Comparison of ENCODE assay signal across 11 cellular contexts in the genomic region with DNA sequence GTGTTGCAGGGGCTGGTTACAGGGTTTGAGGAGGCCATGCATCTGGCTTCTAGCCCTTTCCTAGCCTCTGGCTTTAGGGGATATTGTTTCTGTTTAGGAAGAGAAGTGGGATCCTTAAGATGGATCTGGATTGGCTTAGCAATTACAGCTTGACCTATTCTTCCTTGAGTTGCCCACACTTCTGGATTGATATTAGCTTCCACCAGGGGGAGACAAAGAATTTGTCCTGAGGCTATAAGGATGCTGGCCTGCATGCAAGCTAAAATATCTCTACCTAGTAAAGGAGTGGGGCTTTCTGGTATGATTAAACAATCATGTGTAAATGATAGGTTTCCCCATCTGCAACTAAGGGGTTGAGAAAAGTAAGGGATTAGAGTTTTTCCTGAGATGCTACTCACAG.
DNase-seq lines count a peak whose midpoint lies in the region; ATAC-seq and TF ChIP-seq lines count a peak whose summit lies in the region.
"Had no signal": no experiment of that assay in that cellular context is flagged by ENCODE, and none has a peak within 500 bp of the region (broad histone marks: within the 10 kb centered on the region; RNA-seq: fewer than 3 reads in every experiment).

No MANE protein-coding gene starts in this region.

- no peaks in the 10 kb centered on the region for H3K4me1 Mint-ChIP-seq in glutamatergic neuron (ENCODE audit: low read depth, unreplicated experiment)
- H3K4me1 Mint-ChIP-seq in stimulated activated naive B cell treated with anti-CD40 and anti-IgM and Interleukin-4, amounts not matched to agents 10 μg/mL and 1 μg/mL and 100 μg/mL, for 72 hours: no peaks in the 10 kb centered on the region

- H3K9me3 Mint-ChIP-seq in glutamatergic neuron (ENCODE audit: unreplicated experiment): peaks cover 5% of the 10 kb centered on the region
- H3K9me3 Mint-ChIP-seq in stimulated activated naive B cell treated with anti-CD40 and anti-IgM and Interleukin-4, amounts not matched to agents 10 μg/mL and 1 μg/mL and 100 μg/mL, for 72 hours: peaks cover 2 to 12% of the 10 kb centered on the region in 2 donors
- H3K9me3 Mint-ChIP-seq: stimulated activated naive CD8-positive, alpha-beta T cell treated with anti-CD3 and anti-CD28 coated beads, Interleukin-15, Interleukin-2, amounts not matched to agents 100 ng/mL and 50 ng/mL, for 24 hours; T-helper 2 cell treated with Interferon-gamma antibody and Interleukin-4, amounts not matched to agents 5 μg/mL and 100 μg/mL, for 36 hours had no signal

- H3K36me3 Mint-ChIP-seq in glutamatergic neuron (ENCODE audit: unreplicated experiment): no peaks in the 10 kb centered on the region
- no peaks in the 10 kb centered on the region for H3K36me3 Mint-ChIP-seq in stimulated activated naive B cell treated with anti-CD40 and anti-IgM and Interleukin-4, amounts not matched to agents 10 μg/mL and 1 μg/mL and 100 μg/mL, for 72 hours

- H3K4me3 Mint-ChIP-seq in glutamatergic neuron (ENCODE audit: unreplicated experiment): no peak overlapping the region
- H3K4me3 Mint-ChIP-seq in stimulated activated naive B cell treated with anti-CD40 and anti-IgM and Interleukin-4, amounts not matched to agents 10 μg/mL and 1 μg/mL and 100 μg/mL, for 72 hours: no peak overlapping the region
- H3K4me3 Mint-ChIP-seq: stimulated activated naive CD8-positive, alpha-beta T cell treated with anti-CD3 and anti-CD28 coated beads, Interleukin-15, Interleukin-2, amounts not matched to agents 100 ng/mL and 50 ng/mL, for 24 hours; T-helper 2 cell treated with Interferon-gamma antibody and Interleukin-4, amounts not matched to agents 5 μg/mL and 100 μg/mL, for 36 hours had no signal

- DNase-seq in AML-193 (lab: John Stamatoyannopoulos, UW): peak; percentile 4 to 6
- peak; percentile 27 for DNase-seq in NCI-H69 (lab: John Stamatoyannopoulos, UW)
- no peak for DNase-seq in glutamatergic neuron
- no peak for DNase-seq in NK-92 (lab: John Stamatoyannopoulos, UW; ENCODE audit: unreplicated experiment)
- DNase-seq in NCI-H2227 treated with DMSO at 0.1 percent for 48 hours (lab: John Stamatoyannopoulos, UW): no peak
- no peak for DNase-seq in stimulated activated naive B cell treated with anti-CD40 and anti-IgM and Interleukin-4, amounts not matched to agents 10 μg/mL and 1 μg/mL and 100 μg/mL, for 72 hours
- DNase-seq: adrenal gland had no signal

- ATAC-seq in GM18502 (IDR thresholded peaks at IDR 0.05; ENCODE audit: poor library complexity, unreplicated experiment) (peak; percentile 66), HG03469 (IDR thresholded peaks at IDR 0.05; ENCODE audit: unreplicated experiment) (no peak)
- ATAC-seq in stimulated activated naive B cell treated with anti-CD40 and anti-IgM and Interleukin-4, amounts not matched to agents 10 μg/mL and 1 μg/mL and 100 μg/mL, for 72 hours (replicated peaks): no peak

- no peaks in the 10 kb centered on the region for H3K27me3 Mint-ChIP-seq in glutamatergic neuron (ENCODE audit: unreplicated experiment)
- no peaks in the 10 kb centered on the region for H3K27me3 Mint-ChIP-seq in stimulated activated naive B cell treated with anti-CD40 and anti-IgM and Interleukin-4, amounts not matched to agents 10 μg/mL and 1 μg/mL and 100 μg/mL, for 72 hours
- H3K27me3 Mint-ChIP-seq: stimulated activated naive CD8-positive, alpha-beta T cell treated with anti-CD3 and anti-CD28 coated beads, Interleukin-15, Interleukin-2, amounts not matched to agents 100 ng/mL and 50 ng/mL, for 24 hours had no signal

- H3K27ac Mint-ChIP-seq in glutamatergic neuron (ENCODE audit: unreplicated experiment): no peak overlapping the region
- H3K27ac Mint-ChIP-seq in stimulated activated naive B cell treated with anti-CD40 and anti-IgM and Interleukin-4, amounts not matched to agents 10 μg/mL and 1 μg/mL and 100 μg/mL, for 72 hours: no peak overlapping the region
- H3K27ac Mint-ChIP-seq: stimulated activated naive CD8-positive, alpha-beta T cell treated with anti-CD3 and anti-CD28 coated beads, Interleukin-15, Interleukin-2, amounts not matched to agents 100 ng/mL and 50 ng/mL, for 24 hours; T-helper 2 cell treated with Interferon-gamma antibody and Interleukin-4, amounts not matched to agents 5 μg/mL and 100 μg/mL, for 36 hours had no signal

- peak; percentile 49 for TF ChIP-seq CTCF in glutamatergic neuron (IDR thresholded peaks at IDR 0.05; ENCODE audit: partially characterized antibody, unreplicated experiment)

Comparison
In these comparisons a context has a peak if more than half of its experiments do, and no peak if none do; other contexts are left out.
1. DNase-seq: peak in AML-193 (2 of 2) and NCI-H69 (single experiment); none in glutamatergic neuron (single experiment), NK-92 (single experiment), NCI-H2227 treated with DMSO at 0.1 percent for 48 hours (single experiment) and stimulated activated naive B cell treated with anti-CD40 and anti-IgM and Interleukin-4, amounts not matched to agents 10 μg/mL and 1 μg/mL and 100 μg/mL, for 72 hours (single experiment).